ENCODE assay signal across 8 cellular contexts in the genomic region with DNA sequence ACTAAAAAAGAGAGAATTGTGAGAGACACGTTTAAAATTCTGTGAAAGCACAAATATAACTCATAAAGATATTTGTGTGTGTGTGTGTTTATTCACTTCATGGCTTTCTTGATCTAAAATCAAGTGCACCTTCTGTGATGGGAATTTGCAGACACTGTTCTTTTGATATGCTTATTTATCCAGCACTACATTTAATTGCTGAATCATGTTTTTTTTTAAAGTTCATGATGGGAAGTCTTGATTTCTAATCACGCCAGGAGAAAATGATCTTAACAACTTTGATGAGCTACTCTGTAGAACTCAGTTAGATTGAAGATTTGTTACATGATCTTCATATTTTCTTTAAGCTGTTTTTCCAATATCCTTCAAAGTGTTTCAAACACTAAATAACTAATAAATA. TPM values are rescaled to one million over a fixed set of nuclear protein-coding genes. Genes with fewer than 3 reads are reported as not detected.
"Had no signal": no experiment of that assay in that cellular context is flagged by ENCODE, and none has a peak within 500 bp of the region (broad histone marks: within the 10 kb centered on the region; RNA-seq: fewer than 3 reads in every experiment).

No MANE protein-coding gene starts in this region.

- H2AFZ ChIP-seq: GM23248 had no signal

- FAIRE-seq: H1, H54, HTR-8/SVneo had no signal

- DNase-seq: GM23248, H9, HCEC 1CT, KBM-7 had no signal

- H3K4me3 ChIP-seq: GM23248 had no signal

- H3K9ac ChIP-seq: GM23248 had no signal

- H3K27ac ChIP-seq: GM23248 had no signal

RNA-seq across cellular contexts. Expression of a gene that starts 35.0 kb away (rescaled TPM):
- total RNA-seq: HT-29 had no signal
